In the genomic region with DNA sequence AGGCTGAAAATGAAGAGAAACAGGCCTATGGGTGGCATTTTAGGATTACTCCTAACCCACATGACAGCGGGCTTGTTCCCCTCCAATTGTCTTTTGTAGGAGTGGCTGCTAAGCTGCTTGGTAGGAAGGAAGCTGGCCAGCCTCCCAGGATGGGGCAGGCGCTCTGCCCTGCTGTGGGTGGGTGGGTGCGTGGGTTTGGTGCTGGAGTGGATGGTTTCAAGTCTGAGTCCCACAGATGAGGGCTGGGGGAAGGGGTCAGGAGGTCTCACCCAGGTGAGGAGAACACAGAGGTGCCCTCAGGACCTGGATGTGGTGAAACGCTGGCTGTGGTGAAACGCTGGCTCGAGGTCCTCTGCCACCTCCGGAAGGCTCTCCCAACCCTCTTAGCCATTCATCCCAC, we compare ENCODE assay signal across 19 cellular contexts.
"Had no signal": no experiment of that assay in that cellular context is flagged by ENCODE, and none has a peak within 500 bp of the region (broad histone marks: within the 10 kb centered on the region; RNA-seq: fewer than 3 reads in every experiment).

No MANE protein-coding gene starts in this region.

- H3K27me3 ChIP-seq: foreskin keratinocyte, neural progenitor cell, ovary, right atrium auricular region, sigmoid colon, stomach, transverse colon had no signal

- H3K27ac ChIP-seq: foreskin keratinocyte, left ventricle myocardium inferior, lower lobe of right lung, ovary, right atrium auricular region, sigmoid colon, skin epidermis, stomach, thoracic aorta, transverse colon had no signal

- H3K4me3 ChIP-seq: left ventricle myocardium inferior, lower lobe of right lung, neural progenitor cell, ovary, right atrium auricular region, sigmoid colon, skin epidermis, stomach, thoracic aorta, transverse colon had no signal

- FAIRE-seq: kidney had no signal

- H3K9me3 ChIP-seq: lower lobe of right lung, ovary, sigmoid colon, thoracic aorta, transverse colon had no signal

- H3K4me1 ChIP-seq: foreskin keratinocyte, left ventricle myocardium inferior, lower lobe of right lung, right atrium auricular region, sigmoid colon, stomach, transverse colon had no signal

- H3K36me3 ChIP-seq: left ventricle myocardium inferior, lower lobe of right lung, neural progenitor cell, ovary, right atrium auricular region, sigmoid colon, stomach, thoracic aorta, transverse colon had no signal

- DNase-seq: dermis blood vessel endothelial cell; erythroblast; foreskin keratinocyte; kidney; left cardiac atrium; left ventricle myocardium inferior; lower lobe of right lung; midbrain; nucleus accumbens; ovary; sigmoid colon; stimulated activated naive CD4-positive, alpha-beta T cell; stomach; substantia nigra; transverse colon had no signal
